9 cellular contexts compared by ENCODE assay signal in genomic region chr14:104688505-104688754, GRCh38. TPM values are rescaled to one million over a fixed set of nuclear protein-coding genes. Genes with fewer than 3 reads are reported as not detected.
A peak's percentile ranks its signal among the peaks of the same experiment; 100 is the strongest.
DNase-seq lines count a peak whose midpoint lies in the region; ATAC-seq and FAIRE-seq lines count a peak whose summit lies in the region.
"Had no signal": no experiment of that assay in that cellular context is flagged by ENCODE, and none has a peak within 500 bp of the region (broad histone marks: within the 10 kb centered on the region; RNA-seq: fewer than 3 reads in every experiment).

No MANE protein-coding gene starts in this region.

- H3K36me3 ChIP-seq in GM23248 (ENCODE audit: low read depth) (no peaks in the 10 kb centered on the region), small intestine (ENCODE audit: control insufficient read depth in 2 of 2, insufficient read depth in 2 of 2, low read length in 2 of 2) (no peaks in the 10 kb centered on the region)

- no peak for FAIRE-seq in small intestine (lab: Jason Lieb, UNC)
- FAIRE-seq: islet of Langerhans had no signal

- no peaks in the 10 kb centered on the region for H3K27me3 ChIP-seq in GM23248 (replicated peaks; ENCODE audit: insufficient read depth)
- H3K27me3 ChIP-seq in layer of hippocampus (ENCODE audit: control insufficient read depth, insufficient read depth, low read length), result no peaks in the 10 kb centered on the region
- no peaks in the 10 kb centered on the region for H3K27me3 ChIP-seq in small intestine (ENCODE audit: control insufficient read depth in 2 of 2, insufficient read depth in 2 of 2, low read length in 2 of 2)

- H2AFZ ChIP-seq in GM23248, result no peak overlapping the region

- H3K9me2 ChIP-seq in GM23248 (ENCODE audit: insufficient read depth), result no peaks in the 10 kb centered on the region

- 70 to 78% methylated on average over 8 of the region's 8 CpGs for WGBS in GM23248 (ENCODE audit: low coverage in 1 of 2, low lambda C conversion rate in 2 of 2, missing lambda C conversion rate in 2 of 2), 2 experiments
- 15 to 51% (median 27%) methylated on average over 8 of the region's 8 CpGs for WGBS in small intestine, 3 donors

- H3F3A ChIP-seq in GM23248 (ENCODE audit: insufficient read depth), result 0 out of 2 replicates have a peak, but pooled peaks cover 7% of the 10 kb centered on the region

- H3K4me3 ChIP-seq in GM23248 (no peak overlapping the region), small intestine (ENCODE audit: low read depth in 1 of 2, low read length in 2 of 2) (peak overlapping the region; percentile 9 to 96)

- no peak overlapping the region for H3K27ac ChIP-seq in GM23248
- peak overlapping the region; percentile 88 for H3K27ac ChIP-seq in layer of hippocampus (ENCODE audit: low read depth, low read length)
- H3K27ac ChIP-seq in small intestine (ENCODE audit: low read depth in 1 of 2, low read length in 1 of 2), result peak overlapping the region; percentile 95 to 97

- H3K4me3 Mint-ChIP-seq in activated T-helper 17 cell treated with anti-CD3 and anti-CD28 coated beads, Interleukin-2, amount 50 U/mL, for 72 hours, result peak overlapping the region; percentile 53
- no peak overlapping the region for H3K4me3 Mint-ChIP-seq in activated CD4-positive, alpha-beta memory T cell treated with anti-CD3 and anti-CD28 coated beads for 36 hours
- H3K4me3 Mint-ChIP-seq in activated CD8-positive, alpha-beta memory T cell treated with anti-CD3 and anti-CD28 coated beads, Interleukin-2, amount 10 ng/mL, durations not matched to agents 7 days and 5 days, result no peak overlapping the region

- intact Hi-C loops in activated CD4-positive, alpha-beta memory T cell treated with anti-CD3 and anti-CD28 coated beads for 36 hours (cut with micrococcal nuclease), result no loop called here

- H3K9me3 Mint-ChIP-seq in activated T-helper 17 cell treated with anti-CD3 and anti-CD28 coated beads, Interleukin-2, amount 50 U/mL, for 72 hours, result no peaks in the 10 kb centered on the region
- H3K9me3 Mint-ChIP-seq in activated CD4-positive, alpha-beta memory T cell treated with anti-CD3 and anti-CD28 coated beads for 36 hours, result no peaks in the 10 kb centered on the region
- H3K9me3 Mint-ChIP-seq in activated CD8-positive, alpha-beta memory T cell treated with anti-CD3 and anti-CD28 coated beads, Interleukin-2, amount 10 ng/mL, durations not matched to agents 7 days and 5 days (ENCODE audit: low read depth), result no peaks in the 10 kb centered on the region

- CTCF ChIA-PET in activated CD4-positive, alpha-beta memory T cell treated with anti-CD3 and anti-CD28 coated beads for 36 hours (lab: Charles Lee), result interaction anchor here (1.9 kb wide), 1 partner anchor 11 kb away, joined by 10 read pairs; no protein-coding TSS in a partner anchor
- CTCF ChIA-PET in activated CD8-positive, alpha-beta memory T cell treated with anti-CD3 and anti-CD28 coated beads, Interleukin-2, amount 10 ng/mL, durations not matched to agents 7 days and 5 days (lab: Charles Lee), result interaction anchor here (3.2 kb wide), 1 partner anchor 10 kb away, joined by 17 read pairs; no protein-coding TSS in a partner anchor

- ATAC-seq in activated T-helper 17 cell treated with anti-CD3 and anti-CD28 coated beads, Interleukin-2, amount 50 U/mL, for 72 hours (replicated peaks), result no peak
- ATAC-seq in GM18870 (IDR thresholded peaks at IDR 0.05; ENCODE audit: unreplicated experiment), result no peak
- ATAC-seq in activated CD8-positive, alpha-beta memory T cell treated with anti-CD3 and anti-CD28 coated beads, Interleukin-2, amount 10 ng/mL, durations not matched to agents 7 days and 5 days, result no peak

- H3K36me3 Mint-ChIP-seq in activated T-helper 17 cell treated with anti-CD3 and anti-CD28 coated beads, Interleukin-2, amount 50 U/mL, for 72 hours (ENCODE audit: low read depth), result no peaks in the 10 kb centered on the region
- peaks cover 2% of the 10 kb centered on the region for H3K36me3 Mint-ChIP-seq in activated CD4-positive, alpha-beta memory T cell treated with anti-CD3 and anti-CD28 coated beads for 36 hours
- H3K36me3 Mint-ChIP-seq in activated CD8-positive, alpha-beta memory T cell treated with anti-CD3 and anti-CD28 coated beads, Interleukin-2, amount 10 ng/mL, durations not matched to agents 7 days and 5 days, result no peaks in the 10 kb centered on the region

- no peaks in the 10 kb centered on the region for H3K27me3 Mint-ChIP-seq in activated T-helper 17 cell treated with anti-CD3 and anti-CD28 coated beads, Interleukin-2, amount 50 U/mL, for 72 hours
- no peaks in the 10 kb centered on the region for H3K27me3 Mint-ChIP-seq in activated CD4-positive, alpha-beta memory T cell treated with anti-CD3 and anti-CD28 coated beads for 36 hours
- no peaks in the 10 kb centered on the region for H3K27me3 Mint-ChIP-seq in activated CD8-positive, alpha-beta memory T cell treated with anti-CD3 and anti-CD28 coated beads, Interleukin-2, amount 10 ng/mL, durations not matched to agents 7 days and 5 days

- peaks cover 11% of the 10 kb centered on the region for H3K4me1 Mint-ChIP-seq in activated T-helper 17 cell treated with anti-CD3 and anti-CD28 coated beads, Interleukin-2, amount 50 U/mL, for 72 hours
- peaks cover 51% of the 10 kb centered on the region for H3K4me1 Mint-ChIP-seq in activated CD4-positive, alpha-beta memory T cell treated with anti-CD3 and anti-CD28 coated beads for 36 hours (ENCODE audit: low read depth)
- H3K4me1 Mint-ChIP-seq in activated CD8-positive, alpha-beta memory T cell treated with anti-CD3 and anti-CD28 coated beads, Interleukin-2, amount 10 ng/mL, durations not matched to agents 7 days and 5 days, result peaks cover 34% of the 10 kb centered on the region

- H3K79me2 ChIP-seq in GM23248 (ENCODE audit: insufficient read depth), result peaks cover 39% of the 10 kb centered on the region

- POLR2A ChIA-PET in activated CD4-positive, alpha-beta memory T cell treated with anti-CD3 and anti-CD28 coated beads for 36 hours (lab: Charles Lee), result interaction anchor here (3.0 kb wide), 1 partner anchor 11 kb away, joined by 11 read pairs; no protein-coding TSS in a partner anchor

- in situ Hi-C loops in GM23248 (cut with MboI), result no loop called here

- peaks cover 16% of the 10 kb centered on the region for H3K4me1 ChIP-seq in GM23248 (ENCODE audit: insufficient read depth)
- H3K4me1 ChIP-seq in small intestine (ENCODE audit: control insufficient read depth in 2 of 2, insufficient read depth in 1 of 2, low read depth in 1 of 2, low read length in 1 of 2), result peaks cover 2 to 3% of the 10 kb centered on the region in 2 donors

- no peak for DNase-seq in GM23248
- DNase-seq in small intestine, result no peak
- no peak for DNase-seq in NCI-H1105 treated with DMSO at 0.1 percent for 48 hours (lab: John Stamatoyannopoulos, UW)
- no peak for DNase-seq in activated CD4-positive, alpha-beta memory T cell treated with anti-CD3 and anti-CD28 coated beads for 36 hours
- DNase-seq in activated CD8-positive, alpha-beta memory T cell treated with anti-CD3 and anti-CD28 coated beads, Interleukin-2, amount 10 ng/mL, durations not matched to agents 7 days and 5 days, result no peak

- H4K20me1 ChIP-seq in GM23248 (ENCODE audit: insufficient read depth), result no peaks in the 10 kb centered on the region

- H3K27ac Mint-ChIP-seq in activated T-helper 17 cell treated with anti-CD3 and anti-CD28 coated beads, Interleukin-2, amount 50 U/mL, for 72 hours, result no peak overlapping the region
- H3K27ac Mint-ChIP-seq in activated CD4-positive, alpha-beta memory T cell treated with anti-CD3 and anti-CD28 coated beads for 36 hours, result no peak overlapping the region
- no peak overlapping the region for H3K27ac Mint-ChIP-seq in activated CD8-positive, alpha-beta memory T cell treated with anti-CD3 and anti-CD28 coated beads, Interleukin-2, amount 10 ng/mL, durations not matched to agents 7 days and 5 days

- no peaks in the 10 kb centered on the region for H3K9me3 ChIP-seq in GM23248 (ENCODE audit: low read depth)
- H3K9me3 ChIP-seq in small intestine (ENCODE audit: control insufficient read depth, low read depth), result no peaks in the 10 kb centered on the region

- H3K9ac ChIP-seq in GM23248, result no peak overlapping the region

- peak overlapping the region; percentile 65 for H3K4me2 ChIP-seq in GM23248 (ENCODE audit: unreplicated experiment)

RNA-seq across cellular contexts. Expression of gene INF2, which starts 1.0 kb away (rescaled TPM):
- total RNA-seq in GM23248 (2014; rRNA removed; shearing (Covaris generic)), result 53.3 and 62.1 TPM in 2 replicates
- polyA plus RNA-seq in GM23248 (2016; fragmentation: Nextera tagmentation; extraction: Ambion mirVana), result 23.0 and 24.2 TPM in 2 replicates
- total RNA-seq in activated T-helper 17 cell treated with anti-CD3 and anti-CD28 coated beads, Interleukin-2, amount 50 U/mL, for 72 hours, result 10 to 100 TPM; 61.9 to 87.8 TPM
- polyA plus RNA-seq in small intestine, result 100 to 1,000 TPM in 2 of 3 donors, 10 to 100 TPM in 1; 76.6 to 364 (median 317) TPM
- 10 to 100 TPM; 66.7 to 71.5 TPM for total RNA-seq in activated CD4-positive, alpha-beta memory T cell treated with anti-CD3 and anti-CD28 coated beads for 36 hours
- total RNA-seq in activated CD8-positive, alpha-beta memory T cell treated with anti-CD3 and anti-CD28 coated beads, Interleukin-2, amount 10 ng/mL, durations not matched to agents 7 days and 5 days, result 10 to 100 TPM; 59.9 to 63.6 TPM

RNA-seq across cellular contexts. Expression of gene ADSS1, which starts 35.6 kb away (rescaled TPM):
- 3.7 and 4.7 TPM in 2 replicates for total RNA-seq in GM23248 (2014; rRNA removed; shearing (Covaris generic))
- polyA plus RNA-seq in GM23248 (2016; fragmentation: Nextera tagmentation; extraction: Ambion mirVana) (6.6 and 7.1 TPM in 2 replicates), small intestine (10 to 100 TPM in 1 of 3 donors, 1 to 10 TPM in 2; 3.6 to 12.7 (median 6.0) TPM)
- total RNA-seq in activated T-helper 17 cell treated with anti-CD3 and anti-CD28 coated beads, Interleukin-2, amount 50 U/mL, for 72 hours, result 1 to 10 TPM in 1 of 2 donors, under 1 TPM in 1; 0.91 to 2.4 TPM
- 1 to 10 TPM; 2.3 to 3.3 TPM for total RNA-seq in activated CD4-positive, alpha-beta memory T cell treated with anti-CD3 and anti-CD28 coated beads for 36 hours
- 1 to 10 TPM; 2.5 to 3.5 TPM for total RNA-seq in activated CD8-positive, alpha-beta memory T cell treated with anti-CD3 and anti-CD28 coated beads, Interleukin-2, amount 10 ng/mL, durations not matched to agents 7 days and 5 days
